In the genomic region with DNA sequence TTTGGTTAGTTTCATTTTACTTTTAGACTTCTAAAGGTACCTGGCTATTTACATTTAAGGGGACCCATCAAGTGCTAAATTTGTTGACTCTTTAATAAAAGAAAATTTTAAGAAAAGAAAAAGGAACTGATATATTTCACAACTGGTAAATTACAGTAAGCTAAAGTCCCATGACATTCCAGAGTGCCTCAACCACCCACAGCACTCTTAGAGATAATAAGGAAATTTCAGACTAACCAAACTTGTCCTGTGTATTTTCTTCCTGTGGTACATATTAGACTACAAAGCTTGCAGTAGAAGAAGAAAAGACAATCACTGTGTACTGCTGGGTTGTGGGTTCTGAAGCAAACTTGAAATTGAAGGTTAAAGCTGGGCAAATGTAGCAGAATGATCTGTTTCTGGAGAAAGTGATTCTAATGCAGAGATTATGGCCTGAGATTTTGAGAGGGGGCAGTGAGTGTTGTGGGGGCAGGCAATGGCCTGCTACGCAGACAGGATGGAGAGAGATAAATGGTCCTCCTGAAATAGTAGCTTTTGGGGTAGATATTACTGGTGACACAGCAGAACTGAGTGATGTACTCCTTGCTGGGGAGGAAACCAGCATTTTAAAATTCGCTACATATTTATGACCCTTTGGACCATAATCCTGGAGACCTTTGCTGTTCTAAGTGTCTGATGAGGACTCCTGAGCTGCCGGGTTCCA, we compare ENCODE assay signal across 12 cellular contexts. TPM values are rescaled to one million over a fixed set of nuclear protein-coding genes. Genes with fewer than 3 reads are reported as not detected.
"Had no signal": no experiment of that assay in that cellular context is flagged by ENCODE, and none has a peak within 500 bp of the region (broad histone marks: within the 10 kb centered on the region; RNA-seq: fewer than 3 reads in every experiment).

No MANE protein-coding gene starts in this region.

- H3K36me3 Mint-ChIP-seq: natural killer cell treated with Interleukin-12 subunit alpha and Interleukin-12 subunit beta and Interleukin-15 and Interleukin-18, amount 100 ng/mL, for 72 hours; stimulated activated effector memory CD8-positive, alpha-beta T cell treated with anti-CD3 and anti-CD28 coated beads, Interleukin-12 subunit alpha, Interleukin-12 subunit beta, amount 100 ng/mL, for 72 hours; WTC11 had no signal

- H3K4me1 ChIP-seq: foreskin keratinocyte had no signal

- ATAC-seq: foreskin keratinocyte; natural killer cell treated with Interleukin-12 subunit alpha and Interleukin-12 subunit beta and Interleukin-15 and Interleukin-18, amount 100 ng/mL, for 72 hours; stimulated activated effector memory CD8-positive, alpha-beta T cell treated with anti-CD3 and anti-CD28 coated beads, Interleukin-12 subunit alpha, Interleukin-12 subunit beta, amount 100 ng/mL, for 72 hours; WTC11 had no signal

- H3K9me3 ChIP-seq: esophagus squamous epithelium, tibial artery had no signal

- H3K4me1 Mint-ChIP-seq: WTC11 had no signal

- H3K4me3 Mint-ChIP-seq: activated CD4-positive, alpha-beta T cell treated with anti-CD3 and anti-CD28 coated beads, Interleukin-2, amount 10 ng/mL, durations not matched to agents 24 days and 14 days; activated naive CD4-positive, alpha-beta T cell treated with anti-CD3 and anti-CD28 coated beads, Interleukin-2, amount 50 U/mL, for 24 hours; natural killer cell treated with Interleukin-12 subunit alpha and Interleukin-12 subunit beta and Interleukin-15 and Interleukin-18, amount 100 ng/mL, for 72 hours; stimulated activated effector memory CD8-positive, alpha-beta T cell treated with anti-CD3 and anti-CD28 coated beads, Interleukin-12 subunit alpha, Interleukin-12 subunit beta, amount 100 ng/mL, for 72 hours; T-helper 1 cell treated with Interleukin-12 subunit alpha and Interleukin-12 subunit beta and Interleukin-4 antibody, amounts not matched to agents 30 μg/mL and 1 μg/mL, for 36 hours; WTC11 had no signal

- H3K4me3 ChIP-seq: esophagus squamous epithelium, tibial artery had no signal

- H3K36me3 ChIP-seq: brain microvascular endothelial cell, esophagus squamous epithelium, tibial artery had no signal

- H3K27ac ChIP-seq: brain microvascular endothelial cell, foreskin keratinocyte, tibial artery had no signal

- H3K9me3 Mint-ChIP-seq: activated CD4-positive, alpha-beta T cell treated with anti-CD3 and anti-CD28 coated beads, Interleukin-2, amount 10 ng/mL, durations not matched to agents 24 days and 14 days; activated naive CD4-positive, alpha-beta T cell treated with anti-CD3 and anti-CD28 coated beads, Interleukin-2, amount 50 U/mL, for 24 hours; natural killer cell treated with Interleukin-12 subunit alpha and Interleukin-12 subunit beta and Interleukin-15 and Interleukin-18, amount 100 ng/mL, for 72 hours; stimulated activated effector memory CD8-positive, alpha-beta T cell treated with anti-CD3 and anti-CD28 coated beads, Interleukin-12 subunit alpha, Interleukin-12 subunit beta, amount 100 ng/mL, for 72 hours; T-helper 1 cell treated with Interleukin-12 subunit alpha and Interleukin-12 subunit beta and Interleukin-4 antibody, amounts not matched to agents 30 μg/mL and 1 μg/mL, for 36 hours had no signal

- DNase-seq: activated CD4-positive, alpha-beta T cell treated with anti-CD3 and anti-CD28 coated beads, Interleukin-2, amount 10 ng/mL, durations not matched to agents 24 days and 14 days; activated effector memory CD4-positive, alpha-beta T cell treated with Interleukin-2 at 50 U/mL for 16 hours; brain microvascular endothelial cell; esophagus squamous epithelium; foreskin keratinocyte; tibial artery had no signal

- H3K27me3 Mint-ChIP-seq: activated CD4-positive, alpha-beta T cell treated with anti-CD3 and anti-CD28 coated beads, Interleukin-2, amount 10 ng/mL, durations not matched to agents 24 days and 14 days; activated naive CD4-positive, alpha-beta T cell treated with anti-CD3 and anti-CD28 coated beads, Interleukin-2, amount 50 U/mL, for 24 hours; natural killer cell treated with Interleukin-12 subunit alpha and Interleukin-12 subunit beta and Interleukin-15 and Interleukin-18, amount 100 ng/mL, for 72 hours had no signal

- H3K27me3 ChIP-seq: brain microvascular endothelial cell, esophagus squamous epithelium, foreskin keratinocyte, tibial artery had no signal

- H3K27ac Mint-ChIP-seq: activated CD4-positive, alpha-beta T cell treated with anti-CD3 and anti-CD28 coated beads, Interleukin-2, amount 10 ng/mL, durations not matched to agents 24 days and 14 days; activated naive CD4-positive, alpha-beta T cell treated with anti-CD3 and anti-CD28 coated beads, Interleukin-2, amount 50 U/mL, for 24 hours; natural killer cell treated with Interleukin-12 subunit alpha and Interleukin-12 subunit beta and Interleukin-15 and Interleukin-18, amount 100 ng/mL, for 72 hours; stimulated activated effector memory CD8-positive, alpha-beta T cell treated with anti-CD3 and anti-CD28 coated beads, Interleukin-12 subunit alpha, Interleukin-12 subunit beta, amount 100 ng/mL, for 72 hours; T-helper 1 cell treated with Interleukin-12 subunit alpha and Interleukin-12 subunit beta and Interleukin-4 antibody, amounts not matched to agents 30 μg/mL and 1 μg/mL, for 36 hours; WTC11 had no signal

RNA-seq across cellular contexts. Expression of a gene that starts 45.1 kb away (rescaled TPM):
- total RNA-seq: activated CD4-positive, alpha-beta T cell treated with anti-CD3 and anti-CD28 coated beads, Interleukin-2, amount 10 ng/mL, durations not matched to agents 24 days and 14 days; activated CD8-positive, alpha-beta memory T cell treated with anti-CD3 and anti-CD28 coated beads for 36 hours; foreskin keratinocyte; natural killer cell treated with Interleukin-12 subunit alpha and Interleukin-12 subunit beta and Interleukin-15 and Interleukin-18, amount 100 ng/mL, for 72 hours had no signal
